ENCODE assay signal across 8 cellular contexts in genomic region chr10:96229568-96230030, GRCh38. TPM values are rescaled to one million over a fixed set of nuclear protein-coding genes. Genes with fewer than 3 reads are reported as not detected.
DNase-seq lines count a peak whose midpoint lies in the region; ATAC-seq, FAIRE-seq and TF ChIP-seq lines count a peak whose summit lies in the region.

No MANE protein-coding gene starts in this region.

- ATAC-seq in HG03460 (IDR thresholded peaks at IDR 0.05; ENCODE audit: unreplicated experiment): no peak

- no peaks in the 10 kb centered on the region for H3K36me3 ChIP-seq in kidney epithelial cell (ENCODE audit: control insufficient read depth, insufficient read depth, low read length)

- H3K27me3 ChIP-seq in kidney epithelial cell (ENCODE audit: control insufficient read depth, insufficient read depth, low read length): no peaks in the 10 kb centered on the region

- DNase-seq in ACHN (peak; percentile 78), GM12892 (ENCODE audit: insufficient read length) (peak; percentile 52), NAMALWA (ENCODE audit: low spot score) (peak; percentile 85), T47D (ENCODE audit: low read depth in 1 of 2, low spot score in 1 of 2) (peak; percentile 48 to 90), kidney epithelial cell (ENCODE audit: low read depth) (no peak)
- peak; percentile 70 for DNase-seq in stimulated activated CD4-positive, alpha-beta T cell treated with anti-CD3 and anti-CD28 coated beads, Interleukin-1b, Interleukin-23, amount 100 ng/mL, for 48 hours

- in situ Hi-C loops in ACHN (cut with HindIII; ENCODE audit: low pct_ligation_motif_present, low pct_unique_long_range_greater_than_20kb, low sequenced_read_pairs) (no loop called here), T47D (cut with HindIII; ENCODE audit: low pct_unique_long_range_greater_than_20kb, low sequenced_read_pairs) (no loop called here)

- TF ChIP-seq POLR2A in GM12892 (IDR thresholded peaks at IDR 0.05; ENCODE audit: low read depth, low read length): no peak

- H3K4me3 ChIP-seq in WI38 (ENCODE audit: low read depth, low read length): no peak overlapping the region
- no peak overlapping the region for H3K4me3 ChIP-seq in kidney epithelial cell (ENCODE audit: low read depth, low read length)

- TF ChIP-seq CTCF in WI38 (IDR thresholded peaks at IDR 0.05; ENCODE audit: low read depth, low read length) (peak; percentile 82), kidney epithelial cell (IDR thresholded peaks at IDR 0.05; ENCODE audit: insufficient read depth, low read length, poor library complexity, severe bottlenecking) (peak; percentile 97)

- FAIRE-seq in GM12892 (lab: Jason Lieb, UNC): peak; percentile 96

RNA-seq across cellular contexts. Expression of gene BLNK, which starts 41.8 kb away (rescaled TPM):
- 106 TPM for polyA plus RNA-seq in GM12892 (2012; ENCODE audit: missing spikeins)
- total RNA-seq in kidney epithelial cell: 0.38 and 0.55 TPM in 2 replicates
